In the genomic region with DNA sequence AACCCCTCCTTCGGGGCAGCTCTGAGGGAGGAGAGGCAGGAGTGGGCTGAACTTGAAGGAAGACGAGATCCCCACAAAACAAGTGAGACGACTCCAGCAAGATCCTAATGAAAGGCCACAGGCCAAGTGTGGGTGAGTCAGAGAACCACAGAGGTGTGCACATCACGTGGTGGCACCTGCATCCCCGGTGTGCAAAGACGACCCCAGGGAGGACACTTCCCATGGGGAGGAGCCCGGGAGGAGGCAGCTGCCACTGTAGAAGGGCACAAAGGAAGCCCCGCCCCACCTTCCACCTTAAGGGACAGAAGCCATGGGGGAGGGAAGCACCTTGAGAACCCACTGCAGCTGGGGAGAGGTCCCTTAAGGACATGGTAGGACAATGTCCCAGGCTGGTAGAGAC, we compare ENCODE assay signal across 12 cellular contexts. TPM values are rescaled to one million over a fixed set of nuclear protein-coding genes. Genes with fewer than 3 reads are reported as not detected.
DNase-seq lines count a peak whose midpoint lies in the region; ATAC-seq and TF ChIP-seq lines count a peak whose summit lies in the region.
"Had no signal": no experiment of that assay in that cellular context is flagged by ENCODE, and none has a peak within 500 bp of the region (broad histone marks: within the 10 kb centered on the region; RNA-seq: fewer than 3 reads in every experiment).

No MANE protein-coding gene starts in this region.

- intact Hi-C loops in cardiac septum (cut with DNase I): loop anchor here (1.0 to 5.0 kb wide), 3 partner anchors 45 to 193 kb away; no protein-coding TSS in a partner anchor
- intact Hi-C loops in esophagus muscularis mucosa (cut with DNase I): loop anchor here (2.0 kb wide), 1 partner anchor 45 kb away; a partner anchor contains a TSS
- intact Hi-C loops in psoas muscle (cut with DNase I): loop anchor here (2.0 to 10.0 kb wide), 5 partner anchors 34 to 194 kb away; a partner anchor contains a TSS
- intact Hi-C loops in aorta (cut with DNase I): loop anchor here (2.0 to 10.0 kb wide), 3 partner anchors 45 to 311 kb away; a partner anchor contains a TSS

- H3K4me3 ChIP-seq in cardiac muscle cell (no peak overlapping the region), esophagus muscularis mucosa (peak overlapping the region; percentile 1 to 36 (median 30)), psoas muscle (no peak overlapping the region), aorta (ENCODE audit: low read length in 2 of 2) (no peak overlapping the region)

- TF ChIP-seq CTCF in cardiac muscle cell (IDR thresholded peaks at IDR 0.05; ENCODE audit: low read depth, low read length) (no peak), esophagus muscularis mucosa (IDR thresholded peaks at IDR 0.05) (no peak), psoas muscle (IDR thresholded peaks at IDR 0.05) (no peak)

- DNase-seq in cardiac muscle cell (ENCODE audit: low read depth in 1 of 2, low spot score in 1 of 2): no peak
- DNase-seq in cardiac septum (ENCODE audit: low spot score): no peak
- DNase-seq in esophagus muscularis mucosa (ENCODE audit: extremely low spot score): no peak
- DNase-seq in psoas muscle: no peak
- DNase-seq in aorta: no peak
- no peak for DNase-seq in hypothalamus (lab: John Stamatoyannopoulos, UW)
- no peak for DNase-seq in activated gamma-delta T cell (lab: John Stamatoyannopoulos, UW)
- DNase-seq: AML-193; NCI-H2227 treated with DMSO at 0.1 percent for 48 hours; OCI-M1; stimulated activated CD4-positive, alpha-beta T cell treated with anti-CD3 and anti-CD28 coated beads, Interleukin-12 subunit alpha, Interleukin-12 subunit beta, amount 100 ng/mL, for 4 hours had no signal

- H3K4me1 ChIP-seq in cardiac muscle cell (ENCODE audit: low read depth) (peaks cover 9% of the 10 kb centered on the region), esophagus muscularis mucosa (peaks cover 37 to 89% (median 74%) of the 10 kb centered on the region in 4 donors), psoas muscle (peaks cover 23% of the 10 kb centered on the region), aorta (ENCODE audit: control insufficient read depth in 1 of 2, insufficient read depth in 2 of 2, low read length in 2 of 2) (peaks cover 0 to 5% of the 10 kb centered on the region in 2 donors)

- TF ChIP-seq EP300 in esophagus muscularis mucosa (IDR thresholded peaks at IDR 0.05): no peak

- ATAC-seq in psoas muscle: peak; percentile 26 to 33 (median 29)
- ATAC-seq in aorta (ENCODE audit: low FRiP score): no peak
- no peak for ATAC-seq in GM21825 (IDR thresholded peaks at IDR 0.05; ENCODE audit: unreplicated experiment)

- no peak for TF ChIP-seq POLR2A in esophagus muscularis mucosa (IDR thresholded peaks at IDR 0.05; ENCODE audit: low read depth)

- no peaks in the 10 kb centered on the region for H3K27me3 ChIP-seq in cardiac muscle cell
- H3K27me3 ChIP-seq in esophagus muscularis mucosa: no peaks in the 10 kb centered on the region
- H3K27me3 ChIP-seq in psoas muscle (ENCODE audit: insufficient read depth in 3 of 3, low read length in 2 of 3): no peaks in the 10 kb centered on the region
- H3K27me3 ChIP-seq in aorta (ENCODE audit: control insufficient read depth in 1 of 2, insufficient read depth in 2 of 2, low read length in 1 of 2): no peaks in the 10 kb centered on the region

- H3K9me3 ChIP-seq in cardiac muscle cell (ENCODE audit: low read depth) (no peaks in the 10 kb centered on the region), esophagus muscularis mucosa (no peaks in the 10 kb centered on the region), psoas muscle (no peaks in the 10 kb centered on the region), aorta (ENCODE audit: control insufficient read depth, low read length) (no peaks in the 10 kb centered on the region)

- H3K27ac ChIP-seq in cardiac muscle cell: peak overlapping the region; percentile 82
- peak overlapping the region; percentile 80 to 89 (median 86) for H3K27ac ChIP-seq in esophagus muscularis mucosa (replicated peaks in 1 of 4)
- peak overlapping the region; percentile 71 for H3K27ac ChIP-seq in psoas muscle
- H3K27ac ChIP-seq in aorta (ENCODE audit: low read depth in 1 of 2, low read length in 2 of 2): peak overlapping the region; percentile 63 to 93

- H3K36me3 ChIP-seq in cardiac muscle cell (peaks cover 15% of the 10 kb centered on the region), esophagus muscularis mucosa (peaks cover 7 to 60% (median 21%) of the 10 kb centered on the region in 4 donors), psoas muscle (ENCODE audit: insufficient read depth in 1 of 2, low read depth in 1 of 2) (peaks cover 0 to 62% of the 10 kb centered on the region in 2 donors), aorta (ENCODE audit: control insufficient read depth in 1 of 2, insufficient read depth in 2 of 2, low read length in 1 of 2) (peaks cover 0 to 9% of the 10 kb centered on the region in 2 donors)

- 36% methylated on average over 8 of the region's 8 CpGs for WGBS in esophagus muscularis mucosa
- 45 to 50% (median 49%) methylated on average over 8 of the region's 8 CpGs for WGBS in psoas muscle, 3 donors
- 25 to 28% methylated on average over 8 of the region's 8 CpGs for WGBS in aorta, 2 donors

RNA-seq across cellular contexts. Expression of a gene that starts 45.7 kb away (rescaled TPM):
- 40.3 and 42.0 TPM in 2 replicates for total RNA-seq in cardiac muscle cell
- polyA plus RNA-seq in cardiac muscle cell: 15.8 and 27.2 TPM in 2 replicates
- total RNA-seq in cardiac septum: 45.6 TPM
- total RNA-seq in esophagus muscularis mucosa: 100 to 1,000 TPM; 166 to 235 (median 202) TPM
- total RNA-seq in psoas muscle: 10 to 100 TPM; 35.9 to 63.4 (median 54.1) TPM
- 10 to 100 TPM; 27.5 to 44.0 (median 28.5) TPM for polyA plus RNA-seq in psoas muscle
- total RNA-seq in aorta: 100 to 1,000 TPM; 146 to 172 TPM
- polyA plus RNA-seq in aorta: 10 to 100 TPM; 30.6 to 69.1 TPM

Comparison
In these comparisons a context has a peak if more than half of its experiments do, and no peak if none do; other contexts are left out.
1. H3K4me3 ChIP-seq: peak in esophagus muscularis mucosa (4 of 4); none in cardiac muscle cell (single experiment), psoas muscle (single experiment) and aorta (0 of 2).
2. ATAC-seq: peak in psoas muscle (4 of 4); none in aorta (single experiment) and GM21825 (single experiment).
3. Peak in every context shown above with its lines, with median percentiles within 50 percentile points of each other: H3K27ac ChIP-seq.